ENCODE assay signal across 20 cellular contexts in genomic region chr6:26339612-26340011, GRCh38.
"Had no signal": no experiment of that assay in that cellular context is flagged by ENCODE, and none has a peak within 500 bp of the region (broad histone marks: within the 10 kb centered on the region; RNA-seq: fewer than 3 reads in every experiment).

No MANE protein-coding gene starts in this region.

- H3K4me3 Mint-ChIP-seq: naive thymus-derived CD8-positive, alpha-beta T cell; stimulated activated naive B cell treated with anti-CD40 and anti-IgM and Interleukin-4, amounts not matched to agents 10 μg/mL and 1 μg/mL and 100 μg/mL, for 72 hours; stimulated activated naive CD8-positive, alpha-beta T cell treated with anti-CD3 and anti-CD28 coated beads, Interleukin-15, amount 100 ng/mL, for 72 hours had no signal

- H3K27ac ChIP-seq: esophagus squamous epithelium, gastroesophageal sphincter, neutrophil, sigmoid colon, skin epidermis, testis, tibial nerve, upper lobe of right lung, vagina had no signal

- H3K9me3 ChIP-seq: esophagus squamous epithelium, gastroesophageal sphincter, mucosa of descending colon, neutrophil, sigmoid colon, testis, tibial nerve, upper lobe of right lung, vagina had no signal

- H3K9me3 Mint-ChIP-seq: naive thymus-derived CD8-positive, alpha-beta T cell; stimulated activated naive B cell treated with anti-CD40 and anti-IgM and Interleukin-4, amounts not matched to agents 10 μg/mL and 1 μg/mL and 100 μg/mL, for 72 hours; stimulated activated naive CD8-positive, alpha-beta T cell treated with anti-CD3 and anti-CD28 coated beads, Interleukin-15, amount 100 ng/mL, for 72 hours had no signal

- H3K27ac Mint-ChIP-seq: stimulated activated naive B cell treated with anti-CD40 and anti-IgM and Interleukin-4, amounts not matched to agents 10 μg/mL and 1 μg/mL and 100 μg/mL, for 72 hours; stimulated activated naive CD8-positive, alpha-beta T cell treated with anti-CD3 and anti-CD28 coated beads, Interleukin-15, amount 100 ng/mL, for 72 hours had no signal

- H3K4me1 ChIP-seq: testis, upper lobe of right lung, vagina had no signal

- H3K27me3 Mint-ChIP-seq: stimulated activated naive CD8-positive, alpha-beta T cell treated with anti-CD3 and anti-CD28 coated beads, Interleukin-15, amount 100 ng/mL, for 72 hours had no signal

- H3K36me3 Mint-ChIP-seq: naive thymus-derived CD8-positive, alpha-beta T cell; stimulated activated naive B cell treated with anti-CD40 and anti-IgM and Interleukin-4, amounts not matched to agents 10 μg/mL and 1 μg/mL and 100 μg/mL, for 72 hours had no signal

- ATAC-seq: gastroesophageal sphincter; left lobe of liver; mucosa of descending colon; naive thymus-derived CD8-positive, alpha-beta T cell; stimulated activated naive B cell treated with anti-CD40 and anti-IgM and Interleukin-4, amounts not matched to agents 10 μg/mL and 1 μg/mL and 100 μg/mL, for 72 hours; stimulated activated naive CD8-positive, alpha-beta T cell treated with anti-CD3 and anti-CD28 coated beads, Interleukin-15, amount 100 ng/mL, for 72 hours; upper lobe of right lung had no signal

- H3K36me3 ChIP-seq: esophagus squamous epithelium, gastroesophageal sphincter, neutrophil, sigmoid colon, tibial nerve, upper lobe of right lung, vagina had no signal

- DNase-seq: esophagus squamous epithelium; foreskin fibroblast; glutamatergic neuron; islet precursor cell; mucosa of descending colon; naive thymus-derived CD8-positive, alpha-beta T cell; posterior cingulate gyrus; sigmoid colon; stimulated activated CD4-positive, alpha-beta T cell treated with anti-CD3 and anti-CD28 coated beads, Interleukin-2, amount 100 ng/mL, for 24 hours; stimulated activated CD4-positive, alpha-beta T cell treated with anti-CD3 and anti-CD28 coated beads, Interleukin-4, amount 100 ng/mL, for 4 hours; stimulated activated naive B cell treated with anti-CD40 and anti-IgM and Interleukin-4, amounts not matched to agents 10 μg/mL and 1 μg/mL and 100 μg/mL, for 72 hours; stimulated activated naive CD8-positive, alpha-beta T cell treated with anti-CD3 and anti-CD28 coated beads, Interleukin-15, amount 100 ng/mL, for 72 hours; testis; upper lobe of right lung had no signal

- H3K4me3 ChIP-seq: esophagus squamous epithelium, gastroesophageal sphincter, mucosa of descending colon, sigmoid colon, skin epidermis, testis, tibial nerve, upper lobe of right lung, vagina had no signal

- H3K27me3 ChIP-seq: testis, upper lobe of right lung, vagina had no signal
